ENCODE assay signal across 1 cellular context in genomic region chr1:85606414-85606800, GRCh38.
TF ChIP-seq lines count a peak whose summit lies in the region.

No MANE protein-coding gene starts in this region.

TF ChIP-seq in GM23338, 12 proteins besides CTCF, POLR2A, EP300 and RAD21 (continued from another document):
- TF ChIP-seq ZNF462 (CRISPR knock-in tag; IDR thresholded peaks at IDR 0.05): no peak
- no peak for TF ChIP-seq ZNF331 (CRISPR knock-in tag; IDR thresholded peaks at IDR 0.05; ENCODE audit: low read depth)
- no peak for TF ChIP-seq JUNB (IDR thresholded peaks at IDR 0.05; ENCODE audit: unreplicated experiment)
- no peak for TF ChIP-seq ETS1 (IDR thresholded peaks at IDR 0.05)
